Comparison of ENCODE assay signal across 24 cellular contexts in genomic region chr3:44098666-44099065, GRCh38.
DNase-seq lines count a peak whose midpoint lies in the region; TF ChIP-seq lines count a peak whose summit lies in the region.
"Had no signal": no experiment of that assay in that cellular context is flagged by ENCODE, and none has a peak within 500 bp of the region (broad histone marks: within the 10 kb centered on the region; RNA-seq: fewer than 3 reads in every experiment).

No MANE protein-coding gene starts in this region.

- peaks cover 12% of the 10 kb centered on the region for H3K4me1 ChIP-seq in hepatocyte (ENCODE audit: insufficient read depth)
- H3K4me1 ChIP-seq in neural progenitor cell: peaks cover 27% of the 10 kb centered on the region
- no peaks in the 10 kb centered on the region for H3K4me1 ChIP-seq in CD8-positive, alpha-beta memory T cell (ENCODE audit: insufficient read depth, low read length)
- H3K4me1 ChIP-seq: BLaER1 had no signal

- no peaks in the 10 kb centered on the region for H3K36me3 ChIP-seq in hepatocyte (replicated peaks; ENCODE audit: insufficient read depth, low read depth)
- H3K36me3 ChIP-seq in neural progenitor cell: no peaks in the 10 kb centered on the region
- H3K36me3 ChIP-seq in CD8-positive, alpha-beta memory T cell (ENCODE audit: insufficient read depth, low read length): no peaks in the 10 kb centered on the region
- H3K36me3 ChIP-seq: BLaER1 had no signal

- peak; percentile 19 for DNase-seq in NCI-H2227 (lab: John Stamatoyannopoulos, UW; ENCODE audit: unreplicated experiment)
- no peak for DNase-seq in NCI-H2227 treated with DMSO at 0.1 percent for 48 hours (lab: John Stamatoyannopoulos, UW)
- no peak for DNase-seq in hepatocyte (ENCODE audit: low spot score)
- peak; percentile 56 for DNase-seq in neural progenitor cell (ENCODE audit: low spot score)
- no peak for DNase-seq in activated CD4-positive, alpha-beta memory T cell treated with anti-CD3 and anti-CD28 coated beads, Interleukin-2, amount 10 ng/mL, durations not matched to agents 7 days and 5 days
- DNase-seq in CD8-positive, alpha-beta memory T cell: no peak
- no peak for DNase-seq in hippocampal formation (lab: John Stamatoyannopoulos, UW)
- DNase-seq in HPDE6-E6E7 (ENCODE audit: extremely low spot score): no peak
- DNase-seq: 8988T; CD4-positive, CD25-positive, alpha-beta regulatory T cell; GOT3; HCEC 1CT; Karpas-422; NCI-H1092; NCI-H1417 treated with DMSO at 0.1 percent for 48 hours; NCI-H1694 treated with DMSO at 0.1 percent for 48 hours; NCI-H2081 treated with DMSO at 0.1 percent for 48 hours; NCI-H446 treated with DMSO at 0.1 percent for 48 hours; NCI-H526; NCI-H82; NK-92 treated with Interleukin-12 subunit alpha and Interleukin-12 subunit beta, amount 100 ng/mL, for 24 hours; PC-3; SK-N-SH had no signal

- POLR2A ChIA-PET in activated CD4-positive, alpha-beta memory T cell treated with anti-CD3 and anti-CD28 coated beads, Interleukin-2, amount 10 ng/mL, durations not matched to agents 7 days and 5 days (lab: Charles Lee): no interaction called here
- POLR2A ChIA-PET in CD8-positive, alpha-beta memory T cell (lab: Charles Lee): no interaction called here

- no peaks in the 10 kb centered on the region for H3K27me3 ChIP-seq in hepatocyte
- no peaks in the 10 kb centered on the region for H3K27me3 ChIP-seq in neural progenitor cell
- no peaks in the 10 kb centered on the region for H3K27me3 ChIP-seq in CD8-positive, alpha-beta memory T cell (ENCODE audit: insufficient read depth, low read length, poor library complexity, severe bottlenecking)
- H3K27me3 ChIP-seq: BLaER1 had no signal

- H3F3A ChIP-seq in neural progenitor cell (ENCODE audit: low read depth): no peaks in the 10 kb centered on the region

- no peaks in the 10 kb centered on the region for H4K20me1 ChIP-seq in hepatocyte (ENCODE audit: insufficient read depth, poor library complexity, severe bottlenecking)
- H4K20me1 ChIP-seq in neural progenitor cell (ENCODE audit: low read depth): no peaks in the 10 kb centered on the region
- H4K20me1 ChIP-seq: BLaER1 had no signal

- no peaks in the 10 kb centered on the region for H3K9me3 Mint-ChIP-seq in neural progenitor cell
- no peaks in the 10 kb centered on the region for H3K9me3 Mint-ChIP-seq in activated CD4-positive, alpha-beta memory T cell treated with anti-CD3 and anti-CD28 coated beads, Interleukin-2, amount 10 ng/mL, durations not matched to agents 7 days and 5 days
- H3K9me3 Mint-ChIP-seq in CD8-positive, alpha-beta memory T cell: peaks cover 0 to 2% (median 0%) of the 10 kb centered on the region in 5 donors

- 80% methylated on average over 7 of the region's 7 CpGs for WGBS in hepatocyte (ENCODE audit: low lambda C conversion rate, missing lambda C conversion rate)

- H3K4me2 ChIP-seq in hepatocyte (no peak overlapping the region), neural progenitor cell (peak overlapping the region; percentile 36)
- H3K4me2 ChIP-seq: BLaER1, SK-N-SH had no signal

- H3K9me3 ChIP-seq in hepatocyte (ENCODE audit: low read depth): no peaks in the 10 kb centered on the region
- H3K9me3 ChIP-seq in neural progenitor cell (ENCODE audit: low read depth): no peaks in the 10 kb centered on the region
- H3K9me3 ChIP-seq in CD8-positive, alpha-beta memory T cell (ENCODE audit: low read length): no peaks in the 10 kb centered on the region
- H3K9me3 ChIP-seq: BLaER1, SK-N-SH had no signal

- H3K4me3 ChIP-seq in hepatocyte (no peak overlapping the region), neural progenitor cell (no peak overlapping the region)
- no peak overlapping the region for H3K4me3 ChIP-seq in CD8-positive, alpha-beta memory T cell (ENCODE audit: low read length)
- H3K4me3 ChIP-seq: BLaER1 had no signal

- no peaks in the 10 kb centered on the region for H3K36me3 Mint-ChIP-seq in neural progenitor cell
- no peaks in the 10 kb centered on the region for H3K36me3 Mint-ChIP-seq in activated CD4-positive, alpha-beta memory T cell treated with anti-CD3 and anti-CD28 coated beads, Interleukin-2, amount 10 ng/mL, durations not matched to agents 7 days and 5 days (ENCODE audit: low read depth)
- H3K36me3 Mint-ChIP-seq in CD8-positive, alpha-beta memory T cell: no peaks in the 10 kb centered on the region
- H3K36me3 Mint-ChIP-seq: CD4-positive, CD25-positive, alpha-beta regulatory T cell had no signal

- H2AFZ ChIP-seq in hepatocyte (no peak overlapping the region), neural progenitor cell (replicated peaks) (no peak overlapping the region)

- H3K4me3 Mint-ChIP-seq in neural progenitor cell: peak overlapping the region; percentile 39
- H3K4me3 Mint-ChIP-seq in activated CD4-positive, alpha-beta memory T cell treated with anti-CD3 and anti-CD28 coated beads, Interleukin-2, amount 10 ng/mL, durations not matched to agents 7 days and 5 days: no peak overlapping the region
- no peak overlapping the region for H3K4me3 Mint-ChIP-seq in CD8-positive, alpha-beta memory T cell

- CTCF ChIA-PET in activated CD4-positive, alpha-beta memory T cell treated with anti-CD3 and anti-CD28 coated beads, Interleukin-2, amount 10 ng/mL, durations not matched to agents 7 days and 5 days (lab: Charles Lee): no interaction called here
- CTCF ChIA-PET in CD8-positive, alpha-beta memory T cell (lab: Charles Lee): no interaction called here

- H3K27ac Mint-ChIP-seq in neural progenitor cell: no peak overlapping the region
- H3K27ac Mint-ChIP-seq in activated CD4-positive, alpha-beta memory T cell treated with anti-CD3 and anti-CD28 coated beads, Interleukin-2, amount 10 ng/mL, durations not matched to agents 7 days and 5 days: no peak overlapping the region
- no peak overlapping the region for H3K27ac Mint-ChIP-seq in CD8-positive, alpha-beta memory T cell
- H3K27ac Mint-ChIP-seq: CD4-positive, CD25-positive, alpha-beta regulatory T cell had no signal

- H3K9ac ChIP-seq in neural progenitor cell: no peak overlapping the region
- H3K9ac ChIP-seq: BLaER1, SK-N-SH had no signal

- H3K27me3 Mint-ChIP-seq in neural progenitor cell (ENCODE audit: insufficient read depth, low read depth): peaks cover 3% of the 10 kb centered on the region
- peaks cover 42% of the 10 kb centered on the region for H3K27me3 Mint-ChIP-seq in activated CD4-positive, alpha-beta memory T cell treated with anti-CD3 and anti-CD28 coated beads, Interleukin-2, amount 10 ng/mL, durations not matched to agents 7 days and 5 days
- peaks cover 25 to 57% of the 10 kb centered on the region in 2 donors for H3K27me3 Mint-ChIP-seq in CD8-positive, alpha-beta memory T cell
- H3K27me3 Mint-ChIP-seq: CD4-positive, CD25-positive, alpha-beta regulatory T cell had no signal

- no peaks in the 10 kb centered on the region for H3K9me2 ChIP-seq in hepatocyte (replicated peaks; ENCODE audit: insufficient read depth)
- H3K9me2 ChIP-seq: SK-N-SH had no signal

- no peak for TF ChIP-seq CTCF in hepatocyte (IDR thresholded peaks at IDR 0.05; ENCODE audit: poor library complexity)
- TF ChIP-seq CTCF in neural progenitor cell (IDR thresholded peaks at IDR 0.05): no peak

- no peaks in the 10 kb centered on the region for H3K79me2 ChIP-seq in hepatocyte
- no peaks in the 10 kb centered on the region for H3K79me2 ChIP-seq in neural progenitor cell (ENCODE audit: low read depth)

- H3K4me1 Mint-ChIP-seq in neural progenitor cell: peaks cover 32% of the 10 kb centered on the region
- H3K4me1 Mint-ChIP-seq in activated CD4-positive, alpha-beta memory T cell treated with anti-CD3 and anti-CD28 coated beads, Interleukin-2, amount 10 ng/mL, durations not matched to agents 7 days and 5 days: peaks cover 2% of the 10 kb centered on the region
- H3K4me1 Mint-ChIP-seq in CD8-positive, alpha-beta memory T cell: no peaks in the 10 kb centered on the region
- H3K4me1 Mint-ChIP-seq: CD4-positive, CD25-positive, alpha-beta regulatory T cell had no signal

- H3K27ac ChIP-seq in hepatocyte (peak overlapping the region; percentile 81), neural progenitor cell (no peak overlapping the region)
- H3K27ac ChIP-seq in CD8-positive, alpha-beta memory T cell (ENCODE audit: low read depth, low read length): no peak overlapping the region
- H3K27ac ChIP-seq: BLaER1 had no signal

Comparison
In these comparisons a context has a peak if more than half of its experiments do, and no peak if none do; other contexts are left out.
1. DNase-seq: peak in NCI-H2227 (single experiment) and neural progenitor cell (single experiment); none in NCI-H2227 treated with DMSO at 0.1 percent for 48 hours (single experiment), hepatocyte (single experiment), activated CD4-positive, alpha-beta memory T cell treated with anti-CD3 and anti-CD28 coated beads, Interleukin-2, amount 10 ng/mL, durations not matched to agents 7 days and 5 days (single experiment), CD8-positive, alpha-beta memory T cell (0 of 5), hippocampal formation (0 of 2) and HPDE6-E6E7 (single experiment).